ENCODE assay signal across 23 cellular contexts in the genomic region with DNA sequence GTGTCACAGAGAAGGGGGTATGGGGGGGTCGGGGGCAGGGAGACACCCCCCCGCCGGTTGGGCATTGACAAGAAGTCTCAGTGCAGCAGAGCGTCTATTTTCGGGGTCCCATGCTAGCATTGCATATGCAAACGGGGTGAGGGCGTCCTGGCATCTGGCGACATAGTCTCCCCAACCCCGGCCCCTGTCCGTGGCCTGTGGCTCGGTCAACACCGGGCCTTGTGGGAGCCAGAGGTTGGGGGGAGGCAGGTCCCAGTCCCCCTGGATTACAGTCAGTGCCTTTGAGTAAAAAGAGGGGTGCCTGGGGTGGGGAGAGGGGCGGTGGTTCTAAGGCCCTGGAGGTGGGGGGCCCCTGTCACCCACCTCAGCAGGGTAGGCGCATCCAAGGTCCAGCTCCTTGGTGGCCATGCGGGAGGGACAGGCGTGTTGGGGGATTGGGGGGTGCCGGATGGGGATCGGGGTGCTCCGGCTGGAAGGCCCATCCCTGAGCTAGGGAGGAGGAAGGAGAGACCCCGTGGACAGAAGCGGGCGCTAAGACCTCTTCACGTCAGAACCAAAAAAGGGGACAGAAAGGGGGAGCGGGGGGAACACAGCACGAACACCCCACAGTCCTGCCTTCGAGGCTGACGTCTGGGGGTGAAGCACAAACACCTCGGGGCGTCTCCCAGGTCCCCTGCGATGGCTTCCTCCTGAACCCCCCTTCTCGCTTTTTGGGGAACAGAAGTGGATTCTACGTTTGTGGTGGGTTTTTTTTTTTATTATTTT. TPM values are rescaled to one million over a fixed set of nuclear protein-coding genes. Genes with fewer than 3 reads are reported as not detected.
A peak's percentile ranks its signal among the peaks of the same experiment; 100 is the strongest.
DNase-seq lines count a peak whose midpoint lies in the region; ATAC-seq and TF ChIP-seq lines count a peak whose summit lies in the region.
"Had no signal": no experiment of that assay in that cellular context is flagged by ENCODE, and none has a peak within 500 bp of the region (broad histone marks: within the 10 kb centered on the region; RNA-seq: fewer than 3 reads in every experiment).

No MANE protein-coding gene starts in this region.

- H3K9me3 ChIP-seq in right lobe of liver = no peaks in the 10 kb centered on the region
- H3K9me3 ChIP-seq in tibial nerve = no peaks in the 10 kb centered on the region
- no peaks in the 10 kb centered on the region for H3K9me3 ChIP-seq in smooth muscle cell (replicated peaks; ENCODE audit: low read depth)
- H3K9me3 ChIP-seq: A549, adrenal gland, upper lobe of right lung had no signal

- no peak for TF ChIP-seq EP300 in tibial nerve (IDR thresholded peaks at IDR 0.05)

- no peak overlapping the region for H2AFZ ChIP-seq in smooth muscle cell (ENCODE audit: low read depth)

- peak overlapping the region; percentile 48 for H3K27ac Mint-ChIP-seq in activated naive CD4-positive, alpha-beta T cell treated with anti-CD3 and anti-CD28 coated beads, Interleukin-2, amount 50 U/mL, for 24 hours
- H3K27ac Mint-ChIP-seq in activated naive CD4-positive, alpha-beta T cell treated with anti-CD3 and anti-CD28 coated beads, Interleukin-2, amount 50 U/mL, for 72 hours = no peak overlapping the region
- peak overlapping the region; percentile 68 for H3K27ac Mint-ChIP-seq in activated naive CD8-positive, alpha-beta T cell treated with anti-CD3 and anti-CD28 coated beads, Interleukin-2, amount 50 U/mL, for 24 hours
- H3K27ac Mint-ChIP-seq: dendritic cell treated with granulocyte-macrophage colony-stimulating factor and Interleukin-4, amounts not matched to agents 40 ng/mL and 50 ng/mL, for 4 days had no signal

- peaks cover 0 to 19% (median under 1%) of the 10 kb centered on the region in 4 donors for H3K36me3 ChIP-seq in right lobe of liver
- H3K36me3 ChIP-seq in tibial nerve = peaks cover 0 to 64% (median 6%) of the 10 kb centered on the region in 3 donors
- no peaks in the 10 kb centered on the region for H3K36me3 ChIP-seq in smooth muscle cell (ENCODE audit: low read depth)

- 89% methylated on average over 20 of the region's 32 CpGs for WGBS in right lobe of liver (ENCODE audit: insufficient coverage, low coverage, low lambda C conversion rate, missing lambda C conversion rate)
- WGBS in tibial nerve, 2 donors = 75 to 77% methylated on average over 31 to 32 of the region's 32 CpGs
- 96% methylated on average over 25 of the region's 32 CpGs for WGBS in smooth muscle cell (ENCODE audit: low lambda C conversion rate)

- TF ChIP-seq POLR2A in right lobe of liver (IDR thresholded peaks at IDR 0.05) (no peak), tibial nerve (IDR thresholded peaks at IDR 0.05) (no peak)

- no peak for DNase-seq in activated naive CD4-positive, alpha-beta T cell treated with anti-CD3 and anti-CD28 coated beads, Interleukin-2, amount 50 U/mL, for 72 hours (ENCODE audit: low spot score in 2 of 2)
- DNase-seq in activated naive CD8-positive, alpha-beta T cell treated with anti-CD3 and anti-CD28 coated beads, Interleukin-2, amount 50 U/mL, for 24 hours = no peak
- DNase-seq in right lobe of liver (peak in 2 of 3 donors; percentile 44 to 50), tibial nerve (ENCODE audit: low spot score in 2 of 2) (no peak), smooth muscle cell (lab: John Stamatoyannopoulos, UW; ENCODE audit: unreplicated experiment) (no peak), T-helper 2 cell (no peak)
- DNase-seq: activated CD4-positive, CD25-positive, alpha-beta regulatory T cell treated with anti-CD3 and anti-CD28 coated beads, Interleukin-2, amount 50 U/mL, for 72 hours; adrenal gland; EL; H9; head of caudate nucleus; KG1; mammary epithelial cell; NCI-H1694 treated with DMSO at 0.1 percent for 48 hours; NCI-H526 treated with DMSO at 0.1 percent for 48 hours; occipital lobe; small intestine; stimulated activated naive CD4-positive, alpha-beta T cell treated with Interleukin-2 at 50 U/mL for 16 hours; upper lobe of right lung had no signal

- no peak for ATAC-seq in activated naive CD4-positive, alpha-beta T cell treated with anti-CD3 and anti-CD28 coated beads, Interleukin-2, amount 50 U/mL, for 72 hours
- ATAC-seq in activated naive CD8-positive, alpha-beta T cell treated with anti-CD3 and anti-CD28 coated beads, Interleukin-2, amount 50 U/mL, for 24 hours = no peak
- no peak for ATAC-seq in right lobe of liver
- ATAC-seq in GM19351 (IDR thresholded peaks at IDR 0.05; ENCODE audit: unreplicated experiment) = no peak
- ATAC-seq: A549, upper lobe of right lung had no signal

- no peak overlapping the region for H3K27ac ChIP-seq in right lobe of liver
- H3K27ac ChIP-seq in tibial nerve = peak overlapping the region; percentile 66 to 90 (median 79)
- no peak overlapping the region for H3K27ac ChIP-seq in smooth muscle cell (ENCODE audit: low read depth)
- H3K27ac ChIP-seq: A549, adrenal gland, upper lobe of right lung had no signal

- H3F3A ChIP-seq in smooth muscle cell (ENCODE audit: low read depth) = no peaks in the 10 kb centered on the region

- H3K27me3 ChIP-seq in right lobe of liver (no peaks in the 10 kb centered on the region), tibial nerve (no peaks in the 10 kb centered on the region), smooth muscle cell (ENCODE audit: low read depth) (no peaks in the 10 kb centered on the region)
- H3K27me3 ChIP-seq: adrenal gland, upper lobe of right lung had no signal

- H3K4me1 ChIP-seq in right lobe of liver (no peaks in the 10 kb centered on the region), tibial nerve (peaks cover 0 to 70% (median 23%) of the 10 kb centered on the region in 4 donors), smooth muscle cell (ENCODE audit: low read depth) (no peaks in the 10 kb centered on the region)
- H3K4me1 ChIP-seq: A549, adrenal gland had no signal

- H3K4me1 Mint-ChIP-seq in activated naive CD4-positive, alpha-beta T cell treated with anti-CD3 and anti-CD28 coated beads, Interleukin-2, amount 50 U/mL, for 24 hours = peaks cover 19% of the 10 kb centered on the region
- peaks cover 9% of the 10 kb centered on the region for H3K4me1 Mint-ChIP-seq in activated naive CD8-positive, alpha-beta T cell treated with anti-CD3 and anti-CD28 coated beads, Interleukin-2, amount 50 U/mL, for 24 hours

- H3K4me3 ChIP-seq in right lobe of liver (no peak overlapping the region), tibial nerve (peak overlapping the region in 1 of 4 donors; percentile 6), smooth muscle cell (no peak overlapping the region)
- H3K4me3 ChIP-seq: A549, adrenal gland, upper lobe of right lung had no signal

- no peaks in the 10 kb centered on the region for H3K9me3 Mint-ChIP-seq in activated naive CD4-positive, alpha-beta T cell treated with anti-CD3 and anti-CD28 coated beads, Interleukin-2, amount 50 U/mL, for 24 hours
- H3K9me3 Mint-ChIP-seq in activated naive CD4-positive, alpha-beta T cell treated with anti-CD3 and anti-CD28 coated beads, Interleukin-2, amount 50 U/mL, for 72 hours = no peaks in the 10 kb centered on the region
- H3K9me3 Mint-ChIP-seq in activated naive CD8-positive, alpha-beta T cell treated with anti-CD3 and anti-CD28 coated beads, Interleukin-2, amount 50 U/mL, for 24 hours = no peaks in the 10 kb centered on the region
- H3K9me3 Mint-ChIP-seq: dendritic cell treated with granulocyte-macrophage colony-stimulating factor and Interleukin-4, amounts not matched to agents 40 ng/mL and 50 ng/mL, for 4 days; H9 had no signal

- no peak overlapping the region for H3K9ac ChIP-seq in smooth muscle cell (ENCODE audit: low read depth)

- intact Hi-C loops in right lobe of liver (cut with DNase I) = no loop called here

- H4K20me1 ChIP-seq in smooth muscle cell (ENCODE audit: low read depth) = peaks cover 95% of the 10 kb centered on the region

- peaks cover 77% of the 10 kb centered on the region for H3K79me2 ChIP-seq in smooth muscle cell (ENCODE audit: low read depth)

- no peak overlapping the region for H3K4me2 ChIP-seq in smooth muscle cell
- H3K4me2 ChIP-seq: A549 had no signal

- peak overlapping the region; percentile 24 for H3K4me3 Mint-ChIP-seq in activated naive CD4-positive, alpha-beta T cell treated with anti-CD3 and anti-CD28 coated beads, Interleukin-2, amount 50 U/mL, for 24 hours
- no peak overlapping the region for H3K4me3 Mint-ChIP-seq in activated naive CD8-positive, alpha-beta T cell treated with anti-CD3 and anti-CD28 coated beads, Interleukin-2, amount 50 U/mL, for 24 hours
- H3K4me3 Mint-ChIP-seq: dendritic cell treated with granulocyte-macrophage colony-stimulating factor and Interleukin-4, amounts not matched to agents 40 ng/mL and 50 ng/mL, for 4 days; H9 had no signal

- H3K36me3 Mint-ChIP-seq in activated naive CD4-positive, alpha-beta T cell treated with anti-CD3 and anti-CD28 coated beads, Interleukin-2, amount 50 U/mL, for 24 hours = peaks cover 7% of the 10 kb centered on the region
- peaks cover 0 to 4% of the 10 kb centered on the region in 2 donors for H3K36me3 Mint-ChIP-seq in activated naive CD4-positive, alpha-beta T cell treated with anti-CD3 and anti-CD28 coated beads, Interleukin-2, amount 50 U/mL, for 72 hours
- peaks cover 13% of the 10 kb centered on the region for H3K36me3 Mint-ChIP-seq in activated naive CD8-positive, alpha-beta T cell treated with anti-CD3 and anti-CD28 coated beads, Interleukin-2, amount 50 U/mL, for 24 hours (ENCODE audit: low read depth)

- no peaks in the 10 kb centered on the region for H3K27me3 Mint-ChIP-seq in activated naive CD4-positive, alpha-beta T cell treated with anti-CD3 and anti-CD28 coated beads, Interleukin-2, amount 50 U/mL, for 24 hours
- H3K27me3 Mint-ChIP-seq in activated naive CD8-positive, alpha-beta T cell treated with anti-CD3 and anti-CD28 coated beads, Interleukin-2, amount 50 U/mL, for 24 hours = no peaks in the 10 kb centered on the region
- H3K27me3 Mint-ChIP-seq: dendritic cell treated with granulocyte-macrophage colony-stimulating factor and Interleukin-4, amounts not matched to agents 40 ng/mL and 50 ng/mL, for 4 days had no signal

- TF ChIP-seq CTCF in right lobe of liver (IDR thresholded peaks at IDR 0.05) (no peak), tibial nerve (IDR thresholded peaks at IDR 0.05) (no peak), smooth muscle cell (IDR thresholded peaks at IDR 0.05; ENCODE audit: borderline replicate concordance, insufficient read depth, poor library complexity, severe bottlenecking) (no peak)

RNA-seq across cellular contexts. Expression of gene ZBTB7A, which starts 20.9 kb away (rescaled TPM):
- total RNA-seq in activated naive CD4-positive, alpha-beta T cell treated with anti-CD3 and anti-CD28 coated beads, Interleukin-2, amount 50 U/mL, for 72 hours = 10 to 100 TPM; 23.4 to 26.0 TPM
- total RNA-seq in right lobe of liver (10 to 100 TPM; 19.0 to 38.5 (median 27.7) TPM), tibial nerve (10 to 100 TPM; 64.9 to 97.7 (median 86.7) TPM), smooth muscle cell (13.3 and 16.1 TPM in 2 replicates)
- polyA plus RNA-seq in smooth muscle cell = 36.0 and 53.4 TPM in 2 replicates

RNA-seq across cellular contexts. Expression of gene PIAS4, which starts 38.2 kb away (rescaled TPM):
- 10 to 100 TPM; 28.0 to 30.6 TPM for total RNA-seq in activated naive CD4-positive, alpha-beta T cell treated with anti-CD3 and anti-CD28 coated beads, Interleukin-2, amount 50 U/mL, for 72 hours
- total RNA-seq in right lobe of liver (10 to 100 TPM in 5 of 6 experiments, 1 to 10 TPM in 1; 9.9 to 20.0 (median 14.9) TPM), tibial nerve (10 to 100 TPM; 23.0 to 32.4 (median 26.3) TPM), smooth muscle cell (15.6 and 17.3 TPM in 2 replicates)
- 8.1 and 14.0 TPM in 2 replicates for polyA plus RNA-seq in smooth muscle cell

Comparison
In these comparisons a context has a peak if more than half of its experiments do, and no peak if none do; other contexts are left out.
1. H3K27ac Mint-ChIP-seq: peak in activated naive CD4-positive, alpha-beta T cell treated with anti-CD3 and anti-CD28 coated beads, Interleukin-2, amount 50 U/mL, for 24 hours (single experiment) and activated naive CD8-positive, alpha-beta T cell treated with anti-CD3 and anti-CD28 coated beads, Interleukin-2, amount 50 U/mL, for 24 hours (single experiment); none in activated naive CD4-positive, alpha-beta T cell treated with anti-CD3 and anti-CD28 coated beads, Interleukin-2, amount 50 U/mL, for 72 hours (0 of 2).
2. DNase-seq: peak in right lobe of liver (2 of 3); none in activated naive CD4-positive, alpha-beta T cell treated with anti-CD3 and anti-CD28 coated beads, Interleukin-2, amount 50 U/mL, for 72 hours (0 of 2), activated naive CD8-positive, alpha-beta T cell treated with anti-CD3 and anti-CD28 coated beads, Interleukin-2, amount 50 U/mL, for 24 hours (single experiment), tibial nerve (0 of 2), smooth muscle cell (single experiment) and T-helper 2 cell (0 of 5).
3. H3K27ac ChIP-seq: peak in tibial nerve (4 of 4); none in right lobe of liver (0 of 3) and smooth muscle cell (single experiment).